24 cellular contexts compared by ENCODE assay signal in genomic region chr2:2919574-2920365, GRCh38.
DNase-seq lines count a peak whose midpoint lies in the region; ATAC-seq lines count a peak whose summit lies in the region.
"Had no signal": no experiment of that assay in that cellular context is flagged by ENCODE, and none has a peak within 500 bp of the region (broad histone marks: within the 10 kb centered on the region; RNA-seq: fewer than 3 reads in every experiment).

No MANE protein-coding gene starts in this region.

- intact Hi-C loops in aorta (cut with DNase I) = no loop called here

- peak; percentile 76 for DNase-seq in DMS 273 (lab: John Stamatoyannopoulos, UW; ENCODE audit: unreplicated experiment)
- no peak for DNase-seq in DMS 273 treated with DMSO at 0.1 percent for 48 hours (lab: John Stamatoyannopoulos, UW)
- DNase-seq in NCI-H146 (lab: John Stamatoyannopoulos, UW) = peak; percentile 76
- peak; percentile 3 for DNase-seq in NCI-H82 treated with DMSO at 0.1 percent for 48 hours (lab: John Stamatoyannopoulos, UW; ENCODE audit: unreplicated experiment)
- DNase-seq in left kidney (ENCODE audit: low read depth, low spot score) = peak; percentile 48
- no peak for DNase-seq in aorta
- DNase-seq in COLO668 (lab: John Stamatoyannopoulos, UW; ENCODE audit: unreplicated experiment) = no peak
- DNase-seq in A172 (ENCODE audit: low spot score) = no peak
- DNase-seq: activated CD4-positive, alpha-beta T cell treated with anti-CD3 and anti-CD28 coated beads, Interleukin-2, amount 50 U/mL, for 48 hours; activated CD4-positive, CD25-positive, alpha-beta regulatory T cell; activated naive CD8-positive, alpha-beta T cell treated with anti-CD3 and anti-CD28 coated beads, Interleukin-2, amount 10 ng/mL, durations not matched to agents 7 days and 5 days; dorsolateral prefrontal cortex; GM23248; kidney; lower lobe of right lung; NCI-H2029; NCI-H774; sigmoid colon; stimulated activated naive CD8-positive, alpha-beta T cell treated with anti-CD3 and anti-CD28 coated beads, Interleukin-15, Interleukin-2, amounts not matched to agents 100 U/mL and 50 U/mL, for 24 hours; SW 1271; thyroid gland had no signal

- ATAC-seq in aorta (ENCODE audit: low FRiP score) = no peak
- ATAC-seq: CD8-positive, alpha-beta T cell; lower lobe of right lung; stimulated activated naive CD8-positive, alpha-beta T cell treated with anti-CD3 and anti-CD28 coated beads, Interleukin-15, Interleukin-2, amounts not matched to agents 100 U/mL and 50 U/mL, for 24 hours had no signal

- WGBS in aorta, 2 donors = 62% methylated on average over 10 of the region's 10 CpGs

- H3K36me3 ChIP-seq in aorta (ENCODE audit: control insufficient read depth in 1 of 2, insufficient read depth in 2 of 2, low read length in 1 of 2) = no peaks in the 10 kb centered on the region
- H3K36me3 ChIP-seq: lower lobe of right lung, sigmoid colon, thyroid gland had no signal

- H3K4me3 ChIP-seq in aorta (ENCODE audit: low read length in 2 of 2) = no peak overlapping the region
- H3K4me3 ChIP-seq: dorsolateral prefrontal cortex, GM23248, lower lobe of right lung, sigmoid colon, thyroid gland had no signal

- H3K9me3 ChIP-seq in aorta (ENCODE audit: control insufficient read depth, low read length) = peaks cover 3% of the 10 kb centered on the region
- H3K9me3 ChIP-seq: lower lobe of right lung, thyroid gland had no signal

- no peaks in the 10 kb centered on the region for H3K27me3 ChIP-seq in aorta (ENCODE audit: control insufficient read depth in 1 of 2, insufficient read depth in 2 of 2, low read length in 1 of 2)
- H3K27me3 ChIP-seq: dorsolateral prefrontal cortex, sigmoid colon, thyroid gland had no signal

- H3K4me1 ChIP-seq in aorta (ENCODE audit: control insufficient read depth in 1 of 2, insufficient read depth in 2 of 2, low read length in 2 of 2) = no peaks in the 10 kb centered on the region
- H3K4me1 ChIP-seq: lower lobe of right lung, sigmoid colon, thyroid gland had no signal

- H3K27ac ChIP-seq in aorta (ENCODE audit: low read depth in 1 of 2, low read length in 2 of 2) = no peak overlapping the region
- H3K27ac ChIP-seq: 22Rv1, dorsolateral prefrontal cortex, GM23248, KMS-11, lower lobe of right lung, sigmoid colon, thyroid gland had no signal

Comparison
In these comparisons a context has a peak if more than half of its experiments do, and no peak if none do; other contexts are left out.
1. DNase-seq: peak in DMS 273 (single experiment), NCI-H146 (single experiment), NCI-H82 treated with DMSO at 0.1 percent for 48 hours (single experiment) and left kidney (single experiment); none in DMS 273 treated with DMSO at 0.1 percent for 48 hours (single experiment), aorta (0 of 2), COLO668 (single experiment) and A172 (single experiment).